Comparison of ENCODE assay signal across 8 cellular contexts in genomic region chr6:138115877-138116660, GRCh38. TPM values are rescaled to one million over a fixed set of nuclear protein-coding genes. Genes with fewer than 3 reads are reported as not detected.
DNase-seq lines count a peak whose midpoint lies in the region; ATAC-seq and TF ChIP-seq lines count a peak whose summit lies in the region.

No MANE protein-coding gene starts in this region.

- no peaks in the 10 kb centered on the region for H3K36me3 Mint-ChIP-seq in Calu3 (ENCODE audit: insufficient read depth, unreplicated experiment)

- no peaks in the 10 kb centered on the region for H3K79me2 ChIP-seq in parathyroid adenoma

- no peak overlapping the region for H3K4me2 ChIP-seq in parathyroid adenoma (ENCODE audit: low read length)

- no peaks in the 10 kb centered on the region for H3K4me1 ChIP-seq in parathyroid adenoma

- CTCF ChIA-PET in Calu3 (lab: Charles Lee): interaction anchor here (0.7 to 1.9 kb wide), 6 partner anchors 13 to 307 kb away, joined by 3 to 10 read pairs (median 4); no protein-coding TSS in a partner anchor

- H3K4me3 ChIP-seq in parathyroid adenoma (ENCODE audit: low read depth, low read length): no peak overlapping the region

- no peaks in the 10 kb centered on the region for H3K36me3 ChIP-seq in parathyroid adenoma (ENCODE audit: control insufficient read depth, insufficient read depth, low read length)

- ATAC-seq in GM21367 (IDR thresholded peaks at IDR 0.05; ENCODE audit: unreplicated experiment) (peak; percentile 66), HG03457 (IDR thresholded peaks at IDR 0.05; ENCODE audit: unreplicated experiment) (no peak)

- H3K9me3 ChIP-seq in parathyroid adenoma (ENCODE audit: control insufficient read depth, low read length): no peaks in the 10 kb centered on the region

- no peak overlapping the region for H3K27ac ChIP-seq in parathyroid adenoma

- no peaks in the 10 kb centered on the region for H3K27me3 ChIP-seq in parathyroid adenoma (ENCODE audit: control insufficient read depth, insufficient read depth, low read length)

- H2AFZ ChIP-seq in parathyroid adenoma: no peak overlapping the region

- no peak overlapping the region for H3K4me3 Mint-ChIP-seq in Calu3 (ENCODE audit: low read depth, unreplicated experiment)

- DNase-seq in Calu3 (peak; percentile 28), KG1 (lab: John Stamatoyannopoulos, UW) (peak; percentile 43), OCI-M1 (lab: John Stamatoyannopoulos, UW) (peak; percentile 89), germinal center (ENCODE audit: low spot score) (peak; percentile 50)
- DNase-seq in activated naive CD4-positive, alpha-beta T cell treated with Interleukin-2 at 50 U/mL for 16 hours: peak; percentile 33

- peak; percentile 37 for TF ChIP-seq CTCF in Calu3 (IDR thresholded peaks at IDR 0.05; ENCODE audit: unreplicated experiment)
- peak; percentile 72 for TF ChIP-seq CTCF in parathyroid adenoma (IDR thresholded peaks at IDR 0.05)

- no TSS peak for BruUV-seq in Calu3 (replicated peaks; lab: Mats Ljungman, UMichigan)

- no peak overlapping the region for H3K9ac ChIP-seq in parathyroid adenoma

- H3K27me3 Mint-ChIP-seq in Calu3 (ENCODE audit: unreplicated experiment): no peaks in the 10 kb centered on the region

- H3K4me1 Mint-ChIP-seq in Calu3 (ENCODE audit: low read depth, unreplicated experiment): peaks cover 6% of the 10 kb centered on the region

- H3K27ac Mint-ChIP-seq in Calu3 (ENCODE audit: unreplicated experiment): no peak overlapping the region

- intact Hi-C loops in Calu3 (cut with micrococcal nuclease; ENCODE audit: unreplicated experiment): loop anchor here (2.0 kb wide), 2 partner anchors 171 to 291 kb away; no protein-coding TSS in a partner anchor

- peaks cover 3% of the 10 kb centered on the region for H3K9me3 Mint-ChIP-seq in Calu3 (ENCODE audit: low read depth, unreplicated experiment)

RNA-seq across cellular contexts. Expression of gene PERP, which starts 8.8 kb away (rescaled TPM):
- 96.5 and 103 TPM in 2 replicates for total RNA-seq in Calu3 (2022)

RNA-seq across cellular contexts. Expression of gene ARFGEF3, which starts 45.7 kb away (rescaled TPM):
- 15.4 and 16.3 TPM in 2 replicates for total RNA-seq in Calu3 (2022)

Comparison
In these comparisons a context has a peak if more than half of its experiments do, and no peak if none do; other contexts are left out.
1. DNase-seq: peak in every context shown above with its lines; median percentile 89 in OCI-M1; 50 in germinal center; 43 in KG1; 33 in activated naive CD4-positive, alpha-beta T cell treated with Interleukin-2 at 50 U/mL for 16 hours; 28 in Calu3.